Comparison of ENCODE assay signal across 2 cellular contexts in the genomic region with DNA sequence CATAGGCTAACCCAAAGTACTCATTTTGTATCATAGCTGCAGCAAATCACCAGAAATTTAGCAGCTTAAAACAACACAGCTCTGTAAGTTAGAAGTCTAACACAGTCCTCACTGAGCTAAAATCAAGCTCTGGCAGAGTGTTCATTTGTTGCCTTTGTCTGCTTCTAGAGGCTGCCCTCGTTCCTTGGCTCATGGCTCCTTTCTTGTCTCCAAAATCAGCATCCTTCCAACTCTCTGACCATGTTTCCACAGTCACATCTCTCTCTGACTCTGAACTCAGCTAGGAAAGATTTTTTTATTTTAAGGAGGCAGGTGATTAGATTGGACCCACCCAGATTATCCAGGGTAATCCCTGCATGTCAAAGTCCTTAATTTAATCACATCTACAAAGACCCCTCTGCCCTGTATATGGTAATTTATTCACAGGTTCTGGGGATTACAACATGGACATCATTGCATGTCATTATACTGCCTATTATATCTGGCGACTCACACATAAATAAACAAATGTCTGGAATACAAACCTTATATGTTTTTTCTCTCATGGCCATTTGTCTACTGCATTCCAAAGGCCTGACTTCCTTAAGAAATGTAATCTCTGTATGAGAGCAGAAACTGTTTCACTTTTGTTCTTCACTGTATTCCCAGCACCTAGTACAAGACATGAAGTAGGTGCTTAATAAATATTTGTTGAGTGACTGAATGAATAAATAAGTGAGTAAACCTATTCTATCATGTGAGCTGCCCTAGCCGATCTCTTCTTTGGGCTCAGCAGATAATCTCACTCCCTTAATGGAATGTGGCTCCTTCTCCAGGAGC.
TF ChIP-seq lines count a peak whose summit lies in the region.

No MANE protein-coding gene starts in this region.

TF ChIP-seq in A549, 52 proteins besides CTCF, POLR2A, EP300 and RAD21:
- TF ChIP-seq CEBPB (IDR thresholded peaks at IDR 0.05) (peak in 1 of 2 experiments; percentile 50; a peak in 2 of 4 replicates), FOXS1 (CRISPR knock-in tag; IDR thresholded peaks at IDR 0.05) (peak; percentile 24; the same call in 1 of the 2 replicates), MAFK (IDR thresholded peaks at IDR 0.05; ENCODE audit: partially characterized antibody) (peak; percentile 4), MYC (IDR thresholded peaks at IDR 0.05; ENCODE audit: borderline replicate concordance, low read length) (no peak), GATA3 (IDR thresholded peaks at IDR 0.05; ENCODE audit: borderline replicate concordance) (peak; percentile 66; the same call in 1 of the 2 replicates), SREBF2 (IDR thresholded peaks at IDR 0.05) (no peak), FOSL2 (IDR thresholded peaks at IDR 0.05) (no peak), FOSL2 (CRISPR knock-in tag; IDR thresholded peaks at IDR 0.05) (peak; percentile 80), TP53 (CRISPR knock-in tag; IDR thresholded peaks at IDR 0.05) (no peak), CBX8 (IDR thresholded peaks at IDR 0.05) (no peak)
- TF ChIP-seq, protein P1, sequence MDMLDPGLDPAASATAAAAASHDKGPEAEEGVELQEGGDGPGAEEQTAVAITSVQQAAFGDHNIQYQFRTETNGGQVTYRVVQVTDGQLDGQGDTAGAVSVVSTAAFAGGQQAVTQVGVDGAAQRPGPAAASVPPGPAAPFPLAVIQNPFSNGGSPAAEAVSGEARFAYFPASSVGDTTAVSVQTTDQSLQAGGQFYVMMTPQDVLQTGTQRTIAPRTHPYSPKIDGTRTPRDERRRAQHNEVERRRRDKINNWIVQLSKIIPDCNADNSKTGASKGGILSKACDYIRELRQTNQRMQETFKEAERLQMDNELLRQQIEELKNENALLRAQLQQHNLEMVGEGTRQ (IDR thresholded peaks at IDR 0.05): 0 out of 2 replicates have a peak, but pooled peaks have one; percentile 4
- TF ChIP-seq, protein P2, sequence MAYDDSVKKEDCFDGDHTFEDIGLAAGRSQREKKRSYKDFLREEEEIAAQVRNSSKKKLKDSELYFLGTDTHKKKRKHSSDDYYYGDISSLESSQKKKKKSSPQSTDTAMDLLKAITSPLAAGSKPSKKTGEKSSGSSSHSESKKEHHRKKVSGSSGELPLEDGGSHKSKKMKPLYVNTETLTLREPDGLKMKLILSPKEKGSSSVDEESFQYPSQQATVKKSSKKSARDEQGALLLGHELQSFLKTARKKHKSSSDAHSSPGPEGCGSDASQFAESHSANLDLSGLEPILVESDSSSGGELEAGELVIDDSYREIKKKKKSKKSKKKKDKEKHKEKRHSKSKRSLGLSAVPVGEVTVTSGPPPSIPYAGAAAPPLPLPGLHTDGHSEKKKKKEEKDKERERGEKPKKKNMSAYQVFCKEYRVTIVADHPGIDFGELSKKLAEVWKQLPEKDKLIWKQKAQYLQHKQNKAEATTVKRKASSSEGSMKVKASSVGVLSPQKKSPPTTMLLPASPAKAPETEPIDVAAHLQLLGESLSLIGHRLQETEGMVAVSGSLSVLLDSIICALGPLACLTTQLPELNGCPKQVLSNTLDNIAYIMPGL (CRISPR knock-in tag; IDR thresholded peaks at IDR 0.05; ENCODE audit: borderline replicate concordance): no peak

TF ChIP-seq in IMR-90, 13 proteins besides CTCF, POLR2A, EP300 and RAD21:
- TF ChIP-seq MXI1 (IDR thresholded peaks at IDR 0.05; ENCODE audit: borderline replicate concordance, low read depth, low read length): no peak
- TF ChIP-seq FOS (IDR thresholded peaks at IDR 0.05; ENCODE audit: low read depth, low read length): no peak
- TF ChIP-seq MAZ (IDR thresholded peaks at IDR 0.05; ENCODE audit: borderline replicate concordance, low read depth, low read length): no peak
- no peak for TF ChIP-seq SMC3 (IDR thresholded peaks at IDR 0.05; ENCODE audit: low read depth, low read length)
- no peak for TF ChIP-seq NFE2L2 (IDR thresholded peaks at IDR 0.05; ENCODE audit: low read depth, low read length)
- no peak for TF ChIP-seq MAFK (IDR thresholded peaks at IDR 0.05; ENCODE audit: low read depth, low read length)
- 0 out of 2 replicates have a peak, but pooled peaks have one; percentile 23 for TF ChIP-seq BHLHE40 (IDR thresholded peaks at IDR 0.05; ENCODE audit: low read depth, low read length)
- TF ChIP-seq RFX5 (IDR thresholded peaks at IDR 0.05; ENCODE audit: low read depth, low read length): no peak
- TF ChIP-seq, protein P1 (IDR thresholded peaks at IDR 0.05; ENCODE audit: low read depth, low read length): no peak
- TF ChIP-seq RCOR1 (IDR thresholded peaks at IDR 0.05; ENCODE audit: insufficient replicate concordance, low read length): no peak
- TF ChIP-seq, protein P3, sequence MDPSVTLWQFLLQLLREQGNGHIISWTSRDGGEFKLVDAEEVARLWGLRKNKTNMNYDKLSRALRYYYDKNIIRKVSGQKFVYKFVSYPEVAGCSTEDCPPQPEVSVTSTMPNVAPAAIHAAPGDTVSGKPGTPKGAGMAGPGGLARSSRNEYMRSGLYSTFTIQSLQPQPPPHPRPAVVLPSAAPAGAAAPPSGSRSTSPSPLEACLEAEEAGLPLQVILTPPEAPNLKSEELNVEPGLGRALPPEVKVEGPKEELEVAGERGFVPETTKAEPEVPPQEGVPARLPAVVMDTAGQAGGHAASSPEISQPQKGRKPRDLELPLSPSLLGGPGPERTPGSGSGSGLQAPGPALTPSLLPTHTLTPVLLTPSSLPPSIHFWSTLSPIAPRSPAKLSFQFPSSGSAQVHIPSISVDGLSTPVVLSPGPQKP (IDR thresholded peaks at IDR 0.05; ENCODE audit: borderline replicate concordance, low read depth, low read length): no peak
- TF ChIP-seq CHD1 (IDR thresholded peaks at IDR 0.05; ENCODE audit: low read depth, low read length): no peak
- peak; percentile 72; the same call in 1 of the 2 replicates for TF ChIP-seq CEBPB (IDR thresholded peaks at IDR 0.05; ENCODE audit: low read depth, low read length)
TF ChIP-seq in IMR-90: peak in this region for 2.
